In the genomic region with DNA sequence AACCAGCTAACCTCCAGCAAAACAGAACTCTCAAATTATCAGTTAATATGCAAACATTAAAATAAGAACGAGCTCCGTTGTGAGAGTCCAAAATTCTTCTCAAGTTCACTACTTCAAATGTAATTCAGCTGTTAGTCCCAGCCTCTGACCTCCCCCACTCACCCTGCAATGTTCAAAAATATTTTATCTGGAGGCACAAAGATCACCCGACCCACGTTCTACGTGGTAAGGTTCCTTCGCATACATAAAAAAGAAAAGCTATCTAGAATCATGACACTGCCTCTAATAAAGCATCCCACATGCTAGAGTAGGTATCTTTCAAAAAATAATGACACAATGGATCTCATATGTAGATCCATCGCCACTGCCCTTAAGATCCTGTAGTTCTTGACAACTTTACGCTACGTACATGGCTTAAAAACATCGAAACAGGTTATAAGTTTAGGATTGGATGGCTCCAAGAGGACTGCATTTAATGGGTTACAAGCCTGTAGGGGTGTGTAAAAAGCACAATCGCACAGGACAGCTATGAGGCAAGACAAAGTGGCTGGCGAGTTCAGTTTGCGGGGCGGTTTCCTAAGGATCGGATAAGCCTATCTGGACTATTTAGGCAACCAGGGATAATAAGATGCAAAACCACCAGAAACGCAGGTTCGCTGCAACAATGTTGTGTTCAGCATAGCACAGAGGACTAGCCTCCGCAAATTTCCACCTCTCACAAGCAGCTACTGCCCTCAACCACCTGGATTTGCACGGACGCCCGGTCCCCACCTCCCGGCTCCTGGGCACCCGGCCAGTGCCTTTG, we compare ENCODE assay signal across 9 cellular contexts. TPM values are rescaled to one million over a fixed set of nuclear protein-coding genes. Genes with fewer than 3 reads are reported as not detected.
DNase-seq lines count a peak whose midpoint lies in the region; ATAC-seq, FAIRE-seq and TF ChIP-seq lines count a peak whose summit lies in the region.
"Had no signal": no experiment of that assay in that cellular context is flagged by ENCODE, and none has a peak within 500 bp of the region (broad histone marks: within the 10 kb centered on the region; RNA-seq: fewer than 3 reads in every experiment).

No MANE protein-coding gene starts in this region.

- no peaks in the 10 kb centered on the region for H4K20me1 ChIP-seq in K562 (replicated peaks; ENCODE audit: control insufficient read depth, insufficient read depth, low read length)

- peak; percentile 71 for ATAC-seq in K562

- H3K36me3 ChIP-seq in H7 (replicated peaks; ENCODE audit: control insufficient read depth, insufficient read depth, low read length) (peaks cover 4% of the 10 kb centered on the region), MG63 (peaks cover 33% of the 10 kb centered on the region), K562 (ENCODE audit: control insufficient read depth, insufficient read depth, low read length) (peaks cover 24% of the 10 kb centered on the region), kidney epithelial cell (ENCODE audit: control insufficient read depth, insufficient read depth, low read length) (no peaks in the 10 kb centered on the region), stomach smooth muscle (ENCODE audit: control insufficient read depth in 2 of 2, insufficient read depth in 2 of 2, low read length in 2 of 2) (peaks cover 5 to 13% of the 10 kb centered on the region in 2 donors)

- H3K9me3 ChIP-seq in MG63, result peaks cover 5% of the 10 kb centered on the region
- H3K9me3 ChIP-seq in K562 (replicated peaks; ENCODE audit: control insufficient read depth, insufficient read depth, low read depth, low read length), result peaks cover 4% of the 10 kb centered on the region
- H3K9me3 ChIP-seq in stomach smooth muscle (ENCODE audit: control insufficient read depth in 2 of 2, low read length in 2 of 2), result no peaks in the 10 kb centered on the region

- H3K4me2 ChIP-seq in K562 (ENCODE audit: insufficient read depth, low read length), result peak overlapping the region; percentile 98

- no peak for TF ChIP-seq EP300 in K562 (IDR thresholded peaks at IDR 0.05; ENCODE audit: low read length)

- peak overlapping the region; percentile 90 for H2AFZ ChIP-seq in K562 (ENCODE audit: low read depth, low read length)

- TF ChIP-seq CTCF in K562 (IDR thresholded peaks at IDR 0.05 in 2 of 3, conservative IDR thresholded peaks at IDR 0.05 in 1 of 3; ENCODE audit: insufficient read depth in 2 of 3, low read depth in 1 of 3, low read length in 3 of 3), result no peak
- no peak for TF ChIP-seq CTCF in kidney epithelial cell (IDR thresholded peaks at IDR 0.05; ENCODE audit: insufficient read depth, low read length, poor library complexity, severe bottlenecking)

- in situ Hi-C loops in K562 (cut with MboI), result no loop called here

- H3K27ac ChIP-seq in K562 (ENCODE audit: extremely low read depth, low read depth, low read length) (peak overlapping the region; percentile 84), stomach smooth muscle (ENCODE audit: low read length) (peak overlapping the region; percentile 92)

- peaks cover 4 to 5% of the 10 kb centered on the region in 2 experiments; a peak in 3 of 5 replicates for H3K4me1 ChIP-seq in K562 (replicated peaks in 1 of 2; ENCODE audit: control insufficient read depth in 2 of 2, insufficient read depth in 2 of 2, low read length in 2 of 2)
- H3K4me1 ChIP-seq in stomach smooth muscle (ENCODE audit: control insufficient read depth, insufficient read depth, low read length), result peaks cover 17% of the 10 kb centered on the region

- 2% methylated on average over 23 of the region's 23 CpGs for WGBS in K562 (ENCODE audit: insufficient coverage, low coverage, missing lambda C conversion rate)

- POLR2A ChIA-PET in K562 (lab: Yijun Ruan, JAX), result interaction anchor here (0.6 to 3.4 kb wide), 12 partner anchors 9 to 348 kb away, joined by 3 to 14 read pairs (median 4); no protein-coding TSS in a partner anchor

- CTCF ChIA-PET in K562 (lab: Yijun Ruan, JAX; ENCODE audit: low intra/inter-chr PET ratio), result no interaction called here

- H3K4me3 ChIP-seq in H7 (ENCODE audit: insufficient read depth, low read depth, low read length) (peak overlapping the region; percentile 96), MG63 (peak overlapping the region; percentile 98), K562 (peak overlapping the region; percentile 96), kidney epithelial cell (ENCODE audit: low read depth, low read length) (peak overlapping the region; percentile 98), stomach smooth muscle (ENCODE audit: low read length in 2 of 2) (peak overlapping the region; percentile 95 to 98)

- no peak for TF ChIP-seq RAD21 in K562 (CRISPR knock-in tag; conservative IDR thresholded peaks at IDR 0.05 in 1 of 2, IDR thresholded peaks at IDR 0.05 in 1 of 2)

- no TSS peak for BruUV-seq in K562 (replicated peaks; lab: Mats Ljungman, UMichigan)

- peak; percentile 41 for DNase-seq in DMS 273 (lab: John Stamatoyannopoulos, UW; ENCODE audit: unreplicated experiment)
- DNase-seq in DMS 273 treated with DMSO at 0.1 percent for 48 hours (lab: John Stamatoyannopoulos, UW), result no peak
- no peak for DNase-seq in H7
- DNase-seq in MG63, result no peak
- DNase-seq in K562 (ENCODE audit: extremely low read depth in 1 of 4, low spot score in 3 of 4), result peak in 3 of 4 experiments; percentile 13 to 49 (median 37)
- DNase-seq in kidney epithelial cell (ENCODE audit: low read depth), result no peak
- no peak for DNase-seq in H4 (ENCODE audit: low spot score)

- H3K9me1 ChIP-seq in K562 (ENCODE audit: control insufficient read depth, insufficient read depth, low read length), result no peaks in the 10 kb centered on the region

- H3K9ac ChIP-seq in K562 (ENCODE audit: insufficient read depth in 1 of 2, low read depth in 2 of 2, low read length in 2 of 2) (peak overlapping the region; percentile 87 to 97), stomach smooth muscle (ENCODE audit: low read length in 2 of 2) (peak overlapping the region; percentile 97)

- no peak for TF ChIP-seq POLR2A in K562 (conservative IDR thresholded peaks at IDR 0.05)

- FAIRE-seq in K562 (lab: Jason Lieb, UNC), result peak; percentile 54
- FAIRE-seq: A204.1 had no signal

- H3K27me3 ChIP-seq in H7 (ENCODE audit: control insufficient read depth, insufficient read depth, low read length), result no peaks in the 10 kb centered on the region
- H3K27me3 ChIP-seq in MG63, result no peaks in the 10 kb centered on the region
- H3K27me3 ChIP-seq in K562 (ENCODE audit: control insufficient read depth in 2 of 2, insufficient read depth in 2 of 2, low read length in 2 of 2), result no peaks in the 10 kb centered on the region
- no peaks in the 10 kb centered on the region for H3K27me3 ChIP-seq in kidney epithelial cell (ENCODE audit: control insufficient read depth, insufficient read depth, low read length)
- no peaks in the 10 kb centered on the region for H3K27me3 ChIP-seq in stomach smooth muscle (ENCODE audit: control insufficient read depth in 1 of 2, insufficient read depth in 2 of 2, low read length in 2 of 2)

- intact Hi-C loops in K562 (cut with micrococcal nuclease), result loop anchor here (10.0 kb wide), 1 partner anchor 209 kb away; no protein-coding TSS in a partner anchor

- H3K79me2 ChIP-seq in K562 (ENCODE audit: control insufficient read depth, insufficient read depth, low read length), result peaks cover 51% of the 10 kb centered on the region

RNA-seq across cellular contexts. Expression of gene CLK4, which starts 1.0 kb away (rescaled TPM):
- total RNA-seq in H7 (2014; rRNA removed; shearing (Covaris generic)), result 6.1 and 11.2 TPM in 2 replicates
- total RNA-seq in MG63 (2014; rRNA removed; shearing (Covaris generic); ENCODE audit: low replicate concordance), result 10.0 and 34.1 TPM in 2 replicates
- total RNA-seq in K562 (2011; cell fraction: chromatin; rRNA removed; ENCODE audit: low replicate concordance), result 59.0 and 147 TPM in 2 replicates
- 30.5 and 35.3 TPM in 2 replicates for total RNA-seq in K562 (2011; cell fraction: nucleolus; rRNA removed)
- total RNA-seq in K562 (2011; cell fraction: nucleoplasm; rRNA removed), result 75.2 and 130 TPM in 2 replicates
- total RNA-seq in K562 (2014; rRNA removed) (17.0 and 18.5 TPM in 2 replicates), K562 (2014; rRNA removed; fragmentation: Illumina TruSeq; extraction: Trizol) (17.3 and 17.7 TPM in 2 replicates), K562 (2015; rRNA removed; fragmentation: Illumina TruSeq; extraction: Trizol) (20.3 and 22.6 TPM in 2 replicates), K562 (2021) (11.8 and 13.0 TPM in 2 replicates), kidney epithelial cell (7.1 and 9.7 TPM in 2 replicates)
- polyA plus RNA-seq in K562 (2011; rRNA removed) (21.1 and 23.1 TPM in 2 replicates), K562 (2014; fragmentation: Illumina TruSeq; extraction: Trizol) (9.6 and 10.5 TPM in 2 replicates), K562 (2014; fragmentation: Nextera tagmentation; extraction: Ambion mirVana) (10 to 100 TPM; 12.9 to 13.9 TPM), K562 (2014; rRNA removed) (11.9 and 14.6 TPM in 2 replicates)
- 3.1 and 7.4 TPM in 2 replicates for polyA plus RNA-seq in K562 (2011; cell fraction: cytosol; rRNA removed)
- 60.8 and 88.8 TPM in 2 replicates for polyA plus RNA-seq in K562 (2011; cell fraction: nucleus; rRNA removed)
- polyA plus RNA-seq in K562 (2012), result 9.0 and 9.9 TPM in 2 replicates
- 69.5 and 71.9 TPM in 2 replicates for polyA minus RNA-seq in K562 (2011; rRNA and poly(A)+ RNA removed)
- 6.1 and 7.1 TPM in 2 replicates for polyA minus RNA-seq in K562 (2011; cell fraction: cytosol; rRNA and poly(A)+ RNA removed)
- 71.5 and 133 TPM in 2 replicates for polyA minus RNA-seq in K562 (2011; cell fraction: nucleus; rRNA and poly(A)+ RNA removed)
- 7.7 and 9.3 TPM in 2 replicates for total RNA-seq in H4 (2014; rRNA removed; shearing (Covaris generic))

RNA-seq across cellular contexts. Expression of gene COL23A1, which starts 35.7 kb away (rescaled TPM):
- 15.0 and 18.0 TPM in 2 replicates for total RNA-seq in H7 (2014; rRNA removed; shearing (Covaris generic))
- total RNA-seq in MG63 (2014; rRNA removed; shearing (Covaris generic); ENCODE audit: low replicate concordance), result 89.5 and 107 TPM in 2 replicates
- total RNA-seq in K562 (2011; cell fraction: chromatin; rRNA removed; ENCODE audit: low replicate concordance), result not detected in 2 replicates
- not detected in 2 replicates for total RNA-seq in K562 (2011; cell fraction: nucleolus; rRNA removed)
- not detected in 2 replicates for total RNA-seq in K562 (2011; cell fraction: nucleoplasm; rRNA removed)
- total RNA-seq in K562 (2014; rRNA removed) (not detected in 2 replicates), K562 (2014; rRNA removed; fragmentation: Illumina TruSeq; extraction: Trizol) (not detected in 2 replicates), K562 (2015; rRNA removed; fragmentation: Illumina TruSeq; extraction: Trizol) (not detected in 2 replicates), K562 (2021) (0.09 TPM in 1 of 2 replicates, not detected in the other), kidney epithelial cell (0.17 and 0.21 TPM in 2 replicates)
- polyA plus RNA-seq in K562 (2011; rRNA removed) (not detected in 2 replicates), K562 (2014; fragmentation: Illumina TruSeq; extraction: Trizol) (not detected in 2 replicates), K562 (2014; fragmentation: Nextera tagmentation; extraction: Ambion mirVana) (not detected), K562 (2014; rRNA removed) (0.09 TPM in 1 of 2 replicates, not detected in the other)
- not detected in 2 replicates for polyA plus RNA-seq in K562 (2011; cell fraction: cytosol; rRNA removed)
- 0.04 and 0.08 TPM in 2 replicates for polyA plus RNA-seq in K562 (2011; cell fraction: nucleus; rRNA removed)
- 0.08 and 0.18 TPM in 2 replicates for polyA plus RNA-seq in K562 (2012)
- polyA minus RNA-seq in K562 (2011; rRNA and poly(A)+ RNA removed), result not detected in 2 replicates
- not detected in 2 replicates for polyA minus RNA-seq in K562 (2011; cell fraction: cytosol; rRNA and poly(A)+ RNA removed)
- 0.13 TPM in 1 of 2 replicates, not detected in the other for polyA minus RNA-seq in K562 (2011; cell fraction: nucleus; rRNA and poly(A)+ RNA removed)
- 0.08 TPM in 1 of 2 replicates, not detected in the other for total RNA-seq in H4 (2014; rRNA removed; shearing (Covaris generic))

Comparison
In these comparisons a context has a peak if more than half of its experiments do, and no peak if none do; other contexts are left out.
1. DNase-seq: peak in DMS 273 (single experiment) and K562 (3 of 4); none in DMS 273 treated with DMSO at 0.1 percent for 48 hours (single experiment), H7 (single experiment), MG63 (single experiment), kidney epithelial cell (single experiment) and H4 (single experiment).
2. RNA of gene COL23A1, which starts 35.7 kb away (total RNA-seq): 89.5 to 107 TPM in MG63 and 15.0 to 18.0 TPM in H7; 0.17 to 0.21 TPM in kidney epithelial cell, 0.08 TPM in H4 and 0.09 TPM in K562; every median in the first group is over 10 times any median in the second.
3. Peak in every context shown above with its lines, with median percentiles within 50 percentile points of each other: H3K4me3 ChIP-seq.